ENCODE assay signal across 8 cellular contexts in the genomic region with DNA sequence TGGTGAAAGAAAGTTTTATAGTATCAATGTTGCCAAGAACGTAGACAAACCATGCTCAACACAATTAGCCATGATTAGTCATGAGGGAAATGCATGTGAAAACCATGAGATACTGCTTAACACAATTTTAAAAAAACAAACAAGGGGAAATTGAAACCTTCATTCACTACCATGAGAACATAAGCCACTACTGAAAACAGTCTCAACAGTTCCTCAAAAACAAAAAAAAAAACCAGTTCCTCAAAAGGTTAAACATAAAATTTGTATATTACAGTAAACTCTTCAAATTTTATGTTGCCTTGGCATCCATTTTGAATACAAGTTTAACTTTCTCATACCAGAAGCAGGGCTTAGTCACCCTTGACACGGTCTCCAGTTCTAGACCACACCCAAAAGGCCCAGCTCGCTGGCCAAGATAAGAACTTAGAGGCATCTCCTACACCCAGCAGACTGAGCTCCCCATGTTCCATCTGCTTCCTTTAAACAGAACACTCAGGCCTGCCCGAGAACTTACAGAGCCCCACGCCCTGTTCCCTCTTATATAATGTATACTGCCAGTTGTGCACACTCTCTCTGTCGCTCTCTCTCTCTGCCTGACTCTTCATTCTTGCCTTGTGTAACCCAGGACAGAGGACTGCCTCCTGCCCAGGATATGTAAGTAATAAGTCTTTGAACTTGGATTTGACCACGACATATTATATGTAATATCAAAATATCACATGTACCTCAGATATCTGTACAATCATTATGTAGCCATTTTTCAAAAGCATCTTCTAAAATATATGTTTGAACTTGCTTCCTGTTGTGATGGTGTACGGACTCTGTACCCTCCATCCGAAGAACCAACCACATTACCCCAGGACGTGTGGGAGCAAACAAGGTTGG.
A peak's percentile ranks its signal among the peaks of the same experiment; 100 is the strongest.
DNase-seq lines count a peak whose midpoint lies in the region; ATAC-seq and TF ChIP-seq lines count a peak whose summit lies in the region.

No MANE protein-coding gene starts in this region.

- H3K9me3 ChIP-seq in breast epithelium (no peaks in the 10 kb centered on the region), lower lobe of right lung (no peaks in the 10 kb centered on the region), thymus (ENCODE audit: control insufficient read depth) (no peaks in the 10 kb centered on the region)

- H3K27ac ChIP-seq in breast epithelium: peak overlapping the region; percentile 12 to 73
- H3K27ac ChIP-seq in lower lobe of right lung: peak overlapping the region; percentile 71
- peak overlapping the region; percentile 43 for H3K27ac ChIP-seq in thymus (ENCODE audit: low read depth)

- peak; percentile 46 for ATAC-seq in HG03139 (IDR thresholded peaks at IDR 0.05; ENCODE audit: unreplicated experiment)
- peak; percentile 70 for ATAC-seq in SK-N-SH treated with all-trans-retinoic acid at 6 μM for 48 hours
- peak; percentile 81 to 88 for ATAC-seq in lower lobe of right lung

- no peak for TF ChIP-seq POLR2A in breast epithelium (IDR thresholded peaks at IDR 0.05)

- WGBS in thymus: 51% methylated on average over 10 of the region's 10 CpGs

- intact Hi-C loops in breast epithelium (cut with DNase I; ENCODE audit: low total_unique reads): loop anchor here (10.0 kb wide), 1 partner anchor 65 kb away; a partner anchor contains a TSS
- intact Hi-C loops in lower lobe of right lung (cut with DNase I): no loop called here

- H3K4me1 ChIP-seq in breast epithelium (peaks cover 3 to 38% of the 10 kb centered on the region in 2 donors), lower lobe of right lung (peaks cover 60% of the 10 kb centered on the region), thymus (ENCODE audit: control insufficient read depth, insufficient read depth, low read length) (peaks cover 9% of the 10 kb centered on the region)

- no peaks in the 10 kb centered on the region for H3K36me3 ChIP-seq in breast epithelium
- peaks cover 9% of the 10 kb centered on the region for H3K36me3 ChIP-seq in lower lobe of right lung
- H3K36me3 ChIP-seq in thymus (ENCODE audit: control insufficient read depth, insufficient read depth): peaks cover 10% of the 10 kb centered on the region

- DNase-seq in stimulated activated naive CD4-positive, alpha-beta T cell treated with Interleukin-2 at 50 U/mL for 16 hours (lab: John Stamatoyannopoulos, UW): peak; percentile 48
- DNase-seq in stimulated activated naive CD4-positive, alpha-beta T cell (lab: John Stamatoyannopoulos, UW): no peak
- no peak for DNase-seq in breast epithelium (ENCODE audit: low spot score in 2 of 2)
- DNase-seq in lower lobe of right lung: peak; percentile 74
- DNase-seq in cerebellum (ENCODE audit: low spot score): no peak

- no peaks in the 10 kb centered on the region for H3K27me3 ChIP-seq in breast epithelium
- no peaks in the 10 kb centered on the region for H3K27me3 ChIP-seq in lower lobe of right lung (ENCODE audit: low read depth)
- H3K27me3 ChIP-seq in thymus (ENCODE audit: control insufficient read depth, insufficient read depth): no peaks in the 10 kb centered on the region

- TF ChIP-seq CTCF in breast epithelium (IDR thresholded peaks at IDR 0.05): no peak
- no peak for TF ChIP-seq CTCF in lower lobe of right lung (IDR thresholded peaks at IDR 0.05)

- H3K4me3 ChIP-seq in breast epithelium: no peak overlapping the region
- no peak overlapping the region for H3K4me3 ChIP-seq in lower lobe of right lung
- no peak overlapping the region for H3K4me3 ChIP-seq in thymus (ENCODE audit: low read length)

TF ChIP-seq in SK-N-SH treated with all-trans-retinoic acid at 6 μM for 48 hours, 23 proteins besides CTCF, POLR2A, EP300 and RAD21:
- TF ChIP-seq OSR1 (CRISPR knock-in tag; IDR thresholded peaks at IDR 0.05) (no peak), ZC3H10 (CRISPR knock-in tag; IDR thresholded peaks at IDR 0.05) (no peak), ZFP30 (CRISPR knock-in tag; IDR thresholded peaks at IDR 0.05) (no peak), ARNTL (CRISPR knock-in tag; IDR thresholded peaks at IDR 0.05; ENCODE audit: borderline replicate concordance, low read depth) (no peak)

Comparison
In these comparisons a context has a peak if more than half of its experiments do, and no peak if none do; other contexts are left out.
1. DNase-seq: peak in stimulated activated naive CD4-positive, alpha-beta T cell treated with Interleukin-2 at 50 U/mL for 16 hours (single experiment) and lower lobe of right lung (single experiment); none in stimulated activated naive CD4-positive, alpha-beta T cell (0 of 6), breast epithelium (0 of 2) and cerebellum (single experiment).
2. Peak in every context shown above with its lines, with median percentiles within 50 percentile points of each other: ATAC-seq and H3K27ac ChIP-seq.